In the genomic region with DNA sequence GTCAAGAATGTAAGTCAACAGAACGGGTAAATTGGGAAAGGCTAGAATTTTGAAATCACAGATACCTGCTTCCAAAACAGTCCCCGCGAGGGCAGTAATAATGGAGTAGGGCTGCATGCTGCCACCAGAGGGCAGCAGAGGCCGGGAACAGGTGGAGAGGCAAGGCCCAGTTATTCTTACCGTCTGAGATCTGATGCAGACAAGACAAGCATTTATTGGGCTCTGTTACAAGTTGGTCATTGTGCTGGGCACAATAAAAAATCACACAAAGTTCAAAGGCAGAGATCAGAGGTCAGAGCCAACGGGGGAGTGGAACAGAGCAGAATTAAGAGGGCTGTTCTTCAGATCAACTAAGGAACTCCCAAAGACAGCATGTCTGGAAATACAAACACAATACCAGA, we compare ENCODE assay signal across 1 cellular context.
TF ChIP-seq lines count a peak whose summit lies in the region.

No MANE protein-coding gene starts in this region.

TF ChIP-seq in HepG2, 621 proteins besides CTCF, POLR2A, EP300 and RAD21 (continued from another document):
- TF ChIP-seq, protein P1, sequence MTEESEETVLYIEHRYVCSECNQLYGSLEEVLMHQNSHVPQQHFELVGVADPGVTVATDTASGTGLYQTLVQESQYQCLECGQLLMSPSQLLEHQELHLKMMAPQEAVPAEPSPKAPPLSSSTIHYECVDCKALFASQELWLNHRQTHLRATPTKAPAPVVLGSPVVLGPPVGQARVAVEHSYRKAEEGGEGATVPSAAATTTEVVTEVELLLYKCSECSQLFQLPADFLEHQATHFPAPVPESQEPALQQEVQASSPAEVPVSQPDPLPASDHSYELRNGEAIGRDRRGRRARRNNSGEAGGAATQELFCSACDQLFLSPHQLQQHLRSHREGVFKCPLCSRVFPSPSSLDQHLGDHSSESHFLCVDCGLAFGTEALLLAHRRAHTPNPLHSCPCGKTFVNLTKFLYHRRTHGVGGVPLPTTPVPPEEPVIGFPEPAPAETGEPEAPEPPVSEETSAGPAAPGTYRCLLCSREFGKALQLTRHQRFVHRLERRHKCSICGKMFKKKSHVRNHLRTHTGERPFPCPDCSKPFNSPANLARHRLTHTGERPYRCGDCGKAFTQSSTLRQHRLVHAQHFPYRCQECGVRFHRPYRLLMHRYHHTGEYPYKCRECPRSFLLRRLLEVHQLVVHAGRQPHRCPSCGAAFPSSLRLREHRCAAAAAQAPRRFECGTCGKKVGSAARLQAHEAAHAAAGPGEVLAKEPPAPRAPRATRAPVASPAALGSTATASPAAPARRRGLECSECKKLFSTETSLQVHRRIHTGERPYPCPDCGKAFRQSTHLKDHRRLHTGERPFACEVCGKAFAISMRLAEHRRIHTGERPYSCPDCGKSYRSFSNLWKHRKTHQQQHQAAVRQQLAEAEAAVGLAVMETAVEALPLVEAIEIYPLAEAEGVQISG (CRISPR knock-in tag; IDR thresholded peaks at IDR 0.05) = 0 out of 2 replicates have a peak, but pooled peaks have one; percentile 34
- TF ChIP-seq RARG (CRISPR knock-in tag; IDR thresholded peaks at IDR 0.05; ENCODE audit: low read depth) (no peak), MAFF (IDR thresholded peaks at IDR 0.05; ENCODE audit: low read depth, low read length) (no peak), CHD4 (IDR thresholded peaks at IDR 0.05; ENCODE audit: borderline replicate concordance, low read length) (no peak), NCOA2 (CRISPR knock-in tag; IDR thresholded peaks at IDR 0.05) (peak; percentile 28), ZNF230 (CRISPR knock-in tag; IDR thresholded peaks at IDR 0.05) (no peak), YY1 (IDR thresholded peaks at IDR 0.05; ENCODE audit: insufficient read depth, insufficient replicate concordance, low read depth, low read length) (peak; percentile 59), NCOA1 (CRISPR knock-in tag; IDR thresholded peaks at IDR 0.05) (no peak), KDM3A (CRISPR knock-in tag; IDR thresholded peaks at IDR 0.05; ENCODE audit: low read depth) (no peak), POGZ (CRISPR knock-in tag; IDR thresholded peaks at IDR 0.05) (0 out of 2 replicates have a peak, but pooled peaks have one; percentile 18), ZNF709 (CRISPR knock-in tag; IDR thresholded peaks at IDR 0.05) (no peak), CEBPB (IDR thresholded peaks at IDR 0.05; ENCODE audit: borderline replicate concordance, low read depth, low read length) (peak; percentile 35; the same call in 1 of the 2 replicates), NCOR1 (IDR thresholded peaks at IDR 0.05; ENCODE audit: borderline replicate concordance, low read length) (no peak), ZNF235 (CRISPR knock-in tag; IDR thresholded peaks at IDR 0.05; ENCODE audit: borderline replicate concordance) (no peak), GLI4 (CRISPR knock-in tag; IDR thresholded peaks at IDR 0.05; ENCODE audit: borderline replicate concordance) (peak; percentile 63; the same call in 1 of the 2 replicates)
- TF ChIP-seq, protein P2, sequence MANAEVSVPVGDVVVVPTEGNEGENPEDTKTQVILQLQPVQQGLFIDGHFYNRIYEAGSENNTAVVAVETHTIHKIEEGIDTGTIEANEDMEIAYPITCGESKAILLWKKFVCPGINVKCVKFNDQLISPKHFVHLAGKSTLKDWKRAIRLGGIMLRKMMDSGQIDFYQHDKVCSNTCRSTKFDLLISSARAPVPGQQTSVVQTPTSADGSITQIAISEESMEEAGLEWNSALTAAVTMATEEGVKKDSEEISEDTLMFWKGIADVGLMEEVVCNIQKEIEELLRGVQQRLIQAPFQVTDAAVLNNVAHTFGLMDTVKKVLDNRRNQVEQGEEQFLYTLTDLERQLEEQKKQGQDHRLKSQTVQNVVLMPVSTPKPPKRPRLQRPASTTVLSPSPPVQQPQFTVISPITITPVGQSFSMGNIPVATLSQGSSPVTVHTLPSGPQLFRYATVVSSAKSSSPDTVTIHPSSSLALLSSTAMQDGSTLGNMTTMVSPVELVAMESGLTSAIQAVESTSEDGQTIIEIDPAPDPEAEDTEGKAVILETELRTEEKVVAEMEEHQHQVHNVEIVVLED (CRISPR knock-in tag; IDR thresholded peaks at IDR 0.05; ENCODE audit: borderline replicate concordance) = 0 out of 2 replicates have a peak, but pooled peaks have one; percentile 14
- TF ChIP-seq, protein P3, sequence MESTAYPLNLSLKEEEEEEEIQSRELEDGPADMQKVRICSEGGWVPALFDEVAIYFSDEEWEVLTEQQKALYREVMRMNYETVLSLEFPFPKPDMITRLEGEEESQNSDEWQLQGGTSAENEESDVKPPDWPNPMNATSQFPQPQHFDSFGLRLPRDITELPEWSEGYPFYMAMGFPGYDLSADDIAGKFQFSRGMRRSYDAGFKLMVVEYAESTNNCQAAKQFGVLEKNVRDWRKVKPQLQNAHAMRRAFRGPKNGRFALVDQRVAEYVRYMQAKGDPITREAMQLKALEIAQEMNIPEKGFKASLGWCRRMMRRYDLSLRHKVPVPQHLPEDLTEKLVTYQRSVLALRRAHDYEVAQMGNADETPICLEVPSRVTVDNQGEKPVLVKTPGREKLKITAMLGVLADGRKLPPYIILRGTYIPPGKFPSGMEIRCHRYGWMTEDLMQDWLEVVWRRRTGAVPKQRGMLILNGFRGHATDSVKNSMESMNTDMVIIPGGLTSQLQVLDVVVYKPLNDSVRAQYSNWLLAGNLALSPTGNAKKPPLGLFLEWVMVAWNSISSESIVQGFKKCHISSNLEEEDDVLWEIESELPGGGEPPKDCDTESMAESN (CRISPR knock-in tag; conservative IDR thresholded peaks at IDR 0.05) = no peak
